ENCODE assay signal across 17 cellular contexts in genomic region chr2:12883911-12884310, GRCh38.
DNase-seq lines count a peak whose midpoint lies in the region; ATAC-seq and TF ChIP-seq lines count a peak whose summit lies in the region.
"Had no signal": no experiment of that assay in that cellular context is flagged by ENCODE, and none has a peak within 500 bp of the region (broad histone marks: within the 10 kb centered on the region; RNA-seq: fewer than 3 reads in every experiment).

No MANE protein-coding gene starts in this region.

- no peak overlapping the region for H2BK5ac ChIP-seq in trophoblast cell (ENCODE audit: low read depth, low read length, poor library complexity)

- H3K9me2 ChIP-seq in GM23248 (ENCODE audit: insufficient read depth), result no peaks in the 10 kb centered on the region; the same call in 1 of the 2 replicates

- H2BK12ac ChIP-seq in trophoblast cell (ENCODE audit: low read length), result no peak overlapping the region

- H3F3A ChIP-seq in GM23248 (ENCODE audit: insufficient read depth), result peaks cover 21% of the 10 kb centered on the region

- no peak overlapping the region for H3K4me3 ChIP-seq in GM23248
- H3K4me3 ChIP-seq in adrenal gland, result no peak overlapping the region
- no peak overlapping the region for H3K4me3 ChIP-seq in trophoblast cell (ENCODE audit: low read depth, low read length)
- H3K4me3 ChIP-seq: thoracic aorta had no signal

- H3K79me2 ChIP-seq in GM23248 (ENCODE audit: insufficient read depth) (no peaks in the 10 kb centered on the region), trophoblast cell (ENCODE audit: control insufficient read depth, insufficient read depth, low read length, poor library complexity) (no peaks in the 10 kb centered on the region)

- no peak overlapping the region for H3K23ac ChIP-seq in trophoblast cell (ENCODE audit: low read length)

- H3K18ac ChIP-seq in trophoblast cell (ENCODE audit: low read length), result no peak overlapping the region

- in situ Hi-C loops in GM23248 (cut with MboI), result no loop called here

- H3K9ac ChIP-seq in GM23248 (no peak overlapping the region), trophoblast cell (ENCODE audit: low read length) (no peak overlapping the region)

- no peak overlapping the region for H2BK120ac ChIP-seq in trophoblast cell (ENCODE audit: insufficient read depth, low read length, poor library complexity)

- H2AFZ ChIP-seq in GM23248 (no peak overlapping the region), trophoblast cell (ENCODE audit: insufficient read depth, low read length, poor library complexity) (no peak overlapping the region)

- DNase-seq in A172 (ENCODE audit: low spot score) (peak; percentile 45), GM23248 (peak; percentile 49), adrenal gland (peak in 1 of 7 donors; percentile 10), islet precursor cell (peak; percentile 58), trophoblast cell (no peak), NCI-H1436 treated with DMSO at 0.1 percent for 48 hours (lab: John Stamatoyannopoulos, UW) (no peak)
- no peak for DNase-seq in stimulated activated CD4-positive, alpha-beta T cell treated with anti-CD3 and anti-CD28 coated beads, Interleukin-4, amount 100 ng/mL, for 24 hours
- DNase-seq: activated CD4-positive, alpha-beta T cell treated with anti-CD3 and anti-CD28 coated beads for 4 hours; activated naive CD8-positive, alpha-beta T cell treated with anti-CD3 and anti-CD28 coated beads, Interleukin-2, amount 10 ng/mL, durations not matched to agents 7 days and 5 days; NCI-H2107; NCI-H774; nephron progenitor cell; stimulated activated CD4-positive, alpha-beta T cell treated with anti-CD3 and anti-CD28 coated beads, Interleukin-2, amount 100 ng/mL, for 48 hours had no signal

- no peaks in the 10 kb centered on the region for H3K79me1 ChIP-seq in trophoblast cell (ENCODE audit: low read length)

- H4K20me1 ChIP-seq in GM23248 (ENCODE audit: insufficient read depth), result no peaks in the 10 kb centered on the region

- H4K8ac ChIP-seq in trophoblast cell (ENCODE audit: low read depth, low read length), result no peak overlapping the region

- WGBS in GM23248 (ENCODE audit: low coverage in 1 of 2, low lambda C conversion rate in 2 of 2, missing lambda C conversion rate in 2 of 2), 2 experiments, result 82% methylated on average over 2 of the region's 2 CpGs
- 68 to 84% (median 74%) methylated on average over 2 of the region's 2 CpGs for WGBS in adrenal gland, 4 donors
- WGBS in trophoblast cell (ENCODE audit: extremely low coverage, insufficient coverage, insufficient read length), result 100% methylated on average over 1 of the region's 2 CpGs

- no peak overlapping the region for H3K14ac ChIP-seq in trophoblast cell (ENCODE audit: low read length)

- H2AK5ac ChIP-seq in trophoblast cell (ENCODE audit: low read length), result no peak overlapping the region

- peaks cover 25% of the 10 kb centered on the region for H3K4me1 ChIP-seq in GM23248 (ENCODE audit: insufficient read depth)
- H3K4me1 ChIP-seq in adrenal gland (replicated peaks in 1 of 2), result peaks cover 8 to 20% of the 10 kb centered on the region in 2 donors
- H3K4me1 ChIP-seq in trophoblast cell (ENCODE audit: control insufficient read depth in 1 of 2, insufficient read depth in 2 of 2, low read length in 2 of 2), result no peaks in the 10 kb centered on the region

- H4K12ac ChIP-seq in trophoblast cell (ENCODE audit: low read depth, low read length), result no peak overlapping the region

- H3K36me3 ChIP-seq in GM23248 (ENCODE audit: low read depth) (no peaks in the 10 kb centered on the region), adrenal gland (replicated peaks in 1 of 2) (no peaks in the 10 kb centered on the region), trophoblast cell (ENCODE audit: control insufficient read depth in 1 of 2, insufficient read depth in 2 of 2, low read length in 2 of 2) (no peaks in the 10 kb centered on the region)
- H3K36me3 ChIP-seq: thoracic aorta had no signal

- H3K27ac ChIP-seq in GM23248 (no peak overlapping the region; the same call in 1 of the 2 replicates), adrenal gland (peak overlapping the region in 3 of 5 donors; percentile 27 to 63 (median 44)), trophoblast cell (ENCODE audit: low read depth, low read length) (no peak overlapping the region)
- H3K27ac ChIP-seq: epithelial cell of prostate, RWPE1, thoracic aorta had no signal

- TF ChIP-seq POLR2A in adrenal gland (IDR thresholded peaks at IDR 0.05), result no peak

- no peak for ATAC-seq in HG03135 (IDR thresholded peaks at IDR 0.05; ENCODE audit: unreplicated experiment)

- no peak overlapping the region for H4K91ac ChIP-seq in trophoblast cell (ENCODE audit: low read depth, low read length)

- no peak overlapping the region for H3K4ac ChIP-seq in trophoblast cell (ENCODE audit: low read depth, low read length)

- H3K4me2 ChIP-seq in GM23248 (ENCODE audit: unreplicated experiment) (peak overlapping the region; percentile 31), trophoblast cell (ENCODE audit: low read length) (no peak overlapping the region)

- intact Hi-C loops in adrenal gland (cut with DNase I), result no loop called here

- H3K27me3 ChIP-seq in GM23248 (replicated peaks; ENCODE audit: insufficient read depth) (no peaks in the 10 kb centered on the region), adrenal gland (no peaks in the 10 kb centered on the region), trophoblast cell (ENCODE audit: insufficient read depth, low read length) (no peaks in the 10 kb centered on the region)

- no peak for TF ChIP-seq CTCF in adrenal gland (IDR thresholded peaks at IDR 0.05)

- H3K9me3 ChIP-seq in GM23248 (ENCODE audit: low read depth) (no peaks in the 10 kb centered on the region), adrenal gland (replicated peaks in 1 of 3) (no peaks in the 10 kb centered on the region), trophoblast cell (ENCODE audit: insufficient read depth, low read depth, low read length) (no peaks in the 10 kb centered on the region)
- H3K9me3 ChIP-seq: thoracic aorta had no signal

Comparison
In these comparisons a context has a peak if more than half of its experiments do, and no peak if none do; other contexts are left out.
1. DNase-seq: peak in A172 (single experiment), GM23248 (single experiment) and islet precursor cell (single experiment); none in stimulated activated CD4-positive, alpha-beta T cell treated with anti-CD3 and anti-CD28 coated beads, Interleukin-4, amount 100 ng/mL, for 24 hours (single experiment), trophoblast cell (0 of 2) and NCI-H1436 treated with DMSO at 0.1 percent for 48 hours (single experiment).
2. H3K27ac ChIP-seq: peak in adrenal gland (3 of 5); none in GM23248 (single experiment) and trophoblast cell (single experiment).